Comparison of ENCODE assay signal across 1 cellular context in genomic region chr17:48800626-48801217, GRCh38.
TF ChIP-seq lines count a peak whose summit lies in the region.

No MANE protein-coding gene starts in this region.

TF ChIP-seq in K562, 482 proteins besides CTCF, POLR2A, EP300 and RAD21:
- TF ChIP-seq SPI1 (IDR thresholded peaks at IDR 0.05; ENCODE audit: borderline replicate concordance, low read depth, low read length) = 0 out of 2 replicates have a peak, but pooled peaks have one; percentile 50
- TF ChIP-seq HDAC6 (IDR thresholded peaks at IDR 0.05; ENCODE audit: low read depth, low read length) = no peak
